Comparison of ENCODE assay signal across 18 cellular contexts in genomic region chr3:177460100-177460499, GRCh38.
DNase-seq lines count a peak whose midpoint lies in the region; ATAC-seq and TF ChIP-seq lines count a peak whose summit lies in the region.
"Had no signal": no experiment of that assay in that cellular context is flagged by ENCODE, and none has a peak within 500 bp of the region (broad histone marks: within the 10 kb centered on the region; RNA-seq: fewer than 3 reads in every experiment).

No MANE protein-coding gene starts in this region.

- H3K4me3 ChIP-seq in mesenchymal stem cell (ENCODE audit: insufficient read depth in 1 of 2, low read depth in 1 of 2, low read length in 2 of 2) (no peak overlapping the region), tibial artery (no peak overlapping the region), ovary (no peak overlapping the region)
- H3K4me3 ChIP-seq: adrenal gland, coronary artery had no signal

- H3K79me1 ChIP-seq in mesenchymal stem cell (replicated peaks; ENCODE audit: low read length, poor library complexity, severe bottlenecking): no peaks in the 10 kb centered on the region

- no peak overlapping the region for H2BK5ac ChIP-seq in mesenchymal stem cell (ENCODE audit: low read depth, low read length, poor library complexity, severe bottlenecking)

- ATAC-seq in GM19035 (IDR thresholded peaks at IDR 0.05; ENCODE audit: unreplicated experiment) (no peak), GM18868 (IDR thresholded peaks at IDR 0.05; ENCODE audit: unreplicated experiment) (no peak)
- ATAC-seq: activated T-cell treated with anti-CD3 and anti-CD28 coated beads, Interleukin-2, amount 50 U/mL, for 4 hours; CD8-positive, alpha-beta T cell; HepG2 had no signal

- H3K4me1 ChIP-seq in mesenchymal stem cell (ENCODE audit: control insufficient read depth, insufficient read depth, low read depth, low read length): peaks cover 3% of the 10 kb centered on the region
- H3K4me1 ChIP-seq in tibial artery: peaks cover 0 to 36% (median 18%) of the 10 kb centered on the region in 4 donors
- H3K4me1 ChIP-seq in ovary (ENCODE audit: insufficient read depth): peaks cover 2% of the 10 kb centered on the region

- no peak overlapping the region for H2BK120ac ChIP-seq in mesenchymal stem cell (ENCODE audit: low read depth, low read length)

- H2AFZ ChIP-seq in mesenchymal stem cell (ENCODE audit: low read depth, low read length): no peak overlapping the region

- H3K27ac ChIP-seq in mesenchymal stem cell (ENCODE audit: low read length, poor library complexity, severe bottlenecking) (no peak overlapping the region), tibial artery (peak overlapping the region; percentile 14 to 31), ovary (no peak overlapping the region)
- H3K27ac ChIP-seq: 22Rv1, adrenal gland had no signal

- H3K27me3 ChIP-seq in mesenchymal stem cell (ENCODE audit: control insufficient read depth in 1 of 2, insufficient read depth in 1 of 2, low read length in 2 of 2): no peaks in the 10 kb centered on the region
- H3K27me3 ChIP-seq in tibial artery: no peaks in the 10 kb centered on the region
- no peaks in the 10 kb centered on the region for H3K27me3 ChIP-seq in ovary
- H3K27me3 ChIP-seq: adrenal gland had no signal

- no peak overlapping the region for H2BK15ac ChIP-seq in mesenchymal stem cell (ENCODE audit: low read depth, poor library complexity, severe bottlenecking)

- intact Hi-C loops in tibial artery (cut with DNase I; ENCODE audit: low total_unique reads): no loop called here
- intact Hi-C loops in ovary (cut with DNase I): no loop called here

- H3K18ac ChIP-seq in mesenchymal stem cell (ENCODE audit: low read depth in 1 of 2, low read length in 2 of 2): peak overlapping the region; percentile 26 to 71

- H4K8ac ChIP-seq in mesenchymal stem cell (ENCODE audit: low read length): peak overlapping the region; percentile 55

- H3K36me3 ChIP-seq in mesenchymal stem cell (ENCODE audit: control insufficient read depth in 1 of 2, insufficient read depth in 2 of 2, low read depth in 1 of 2, low read length in 2 of 2): no peaks in the 10 kb centered on the region
- H3K36me3 ChIP-seq in tibial artery: no peaks in the 10 kb centered on the region
- H3K36me3 ChIP-seq in ovary: no peaks in the 10 kb centered on the region
- H3K36me3 ChIP-seq: adrenal gland had no signal

- H3K9ac ChIP-seq in mesenchymal stem cell (ENCODE audit: low read length): peak overlapping the region; percentile 3

- H2BK12ac ChIP-seq in mesenchymal stem cell (ENCODE audit: low read length in 2 of 2): peak overlapping the region in 1 of 2 experiments; percentile 92

- no peak overlapping the region for H3K4me2 ChIP-seq in mesenchymal stem cell (ENCODE audit: low read length, poor library complexity, severe bottlenecking)

- WGBS in mesenchymal stem cell: 18% methylated on average over 7 of the region's 8 CpGs
- WGBS in ovary, 3 donors: 15 to 31% (median 16%) methylated on average over 8 of the region's 8 CpGs

- no peaks in the 10 kb centered on the region for H3K9me3 ChIP-seq in mesenchymal stem cell (ENCODE audit: control insufficient read depth, low read length)
- H3K9me3 ChIP-seq in tibial artery: peaks cover 0 to 8% (median 0%) of the 10 kb centered on the region in 3 donors
- H3K9me3 ChIP-seq in ovary: no peaks in the 10 kb centered on the region
- H3K9me3 ChIP-seq: adrenal gland had no signal

- no peak overlapping the region for H4K91ac ChIP-seq in mesenchymal stem cell (ENCODE audit: low read length)

- H3K23ac ChIP-seq in mesenchymal stem cell (ENCODE audit: low read length in 2 of 2): no peak overlapping the region

- TF ChIP-seq POLR2A in ovary (IDR thresholded peaks at IDR 0.05): no peak

- H3K14ac ChIP-seq in mesenchymal stem cell (ENCODE audit: low read length in 2 of 2): no peak overlapping the region

- peak overlapping the region in 1 of 2 experiments; percentile 32 for H3K4ac ChIP-seq in mesenchymal stem cell (ENCODE audit: low read depth in 1 of 2, low read length in 2 of 2)

- TF ChIP-seq EP300 in ovary (IDR thresholded peaks at IDR 0.05): no peak

- DNase-seq in NCI-H1092 treated with DMSO at 0.1 percent for 48 hours (lab: John Stamatoyannopoulos, UW) (peak; percentile 27), NCI-H1092 (lab: John Stamatoyannopoulos, UW) (no peak), dermis blood vessel endothelial cell (peak; percentile 19), mesenchymal stem cell (no peak), tibial artery (no peak), ovary (no peak)
- DNase-seq: activated CD4-positive, alpha-beta T cell treated with anti-CD3 and anti-CD28 coated beads for 48 hours; activated T-cell treated with anti-CD3 and anti-CD28 coated beads, Interleukin-2, amount 50 U/mL, for 4 hours; adrenal gland; CD8-positive, alpha-beta T cell; NCI-H1048; NCI-H526 treated with DMSO at 0.1 percent for 48 hours; SHP77 had no signal

- TF ChIP-seq CTCF in tibial artery (IDR thresholded peaks at IDR 0.05) (no peak), ovary (IDR thresholded peaks at IDR 0.05) (no peak)

- peak overlapping the region; percentile 76 for H2AK5ac ChIP-seq in mesenchymal stem cell (ENCODE audit: low read length, severe bottlenecking)

Comparison
In these comparisons a context has a peak if more than half of its experiments do, and no peak if none do; other contexts are left out.
1. DNase-seq: peak in NCI-H1092 treated with DMSO at 0.1 percent for 48 hours (single experiment) and dermis blood vessel endothelial cell (single experiment); none in NCI-H1092 (single experiment), mesenchymal stem cell (single experiment), tibial artery (0 of 2) and ovary (0 of 5).
2. H3K27ac ChIP-seq: peak in tibial artery (2 of 2); none in mesenchymal stem cell (single experiment) and ovary (0 of 2).